1 cellular context compared by ENCODE assay signal in the genomic region with DNA sequence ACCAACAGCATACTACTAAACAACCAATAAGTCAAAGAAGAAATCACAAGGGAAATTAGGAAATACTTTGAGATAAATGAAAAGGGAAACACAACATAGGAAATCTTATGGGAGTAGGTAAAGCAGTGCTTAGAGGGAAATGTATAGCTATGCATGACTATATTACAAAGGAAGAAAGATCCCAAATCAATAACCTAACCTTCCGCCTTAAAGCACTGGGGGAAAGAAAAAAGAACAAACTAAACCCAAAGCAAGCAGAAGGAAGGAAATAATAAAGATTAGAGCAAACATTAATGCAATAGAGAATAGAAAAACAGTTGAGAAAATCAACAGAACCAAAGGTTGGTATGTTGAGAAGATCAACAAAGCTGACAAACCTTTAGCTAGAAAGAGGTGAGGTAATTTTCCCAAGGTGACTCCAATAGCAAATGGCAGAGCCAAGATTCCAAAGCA.
TF ChIP-seq lines count a peak whose summit lies in the region.

No MANE protein-coding gene starts in this region.

TF ChIP-seq in HepG2, 621 proteins besides CTCF, POLR2A, EP300 and RAD21 (continued from another document and continues in another):
- TF ChIP-seq, protein P1, sequence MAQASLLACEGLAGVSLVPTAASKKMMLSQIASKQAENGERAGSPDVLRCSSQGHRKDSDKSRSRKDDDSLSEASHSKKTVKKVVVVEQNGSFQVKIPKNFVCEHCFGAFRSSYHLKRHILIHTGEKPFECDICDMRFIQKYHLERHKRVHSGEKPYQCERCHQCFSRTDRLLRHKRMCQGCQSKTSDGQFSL (CRISPR knock-in tag; IDR thresholded peaks at IDR 0.05) = no peak
- peak; percentile 55 for TF ChIP-seq CREM (IDR thresholded peaks at IDR 0.05)
- no peak for TF ChIP-seq CREM (CRISPR knock-in tag; IDR thresholded peaks at IDR 0.05)
- TF ChIP-seq RXRB (CRISPR knock-in tag; IDR thresholded peaks at IDR 0.05; ENCODE audit: borderline replicate concordance) = peak; percentile 60
- no peak for TF ChIP-seq PAWR (CRISPR knock-in tag; IDR thresholded peaks at IDR 0.05; ENCODE audit: borderline replicate concordance)
- TF ChIP-seq, protein P2, sequence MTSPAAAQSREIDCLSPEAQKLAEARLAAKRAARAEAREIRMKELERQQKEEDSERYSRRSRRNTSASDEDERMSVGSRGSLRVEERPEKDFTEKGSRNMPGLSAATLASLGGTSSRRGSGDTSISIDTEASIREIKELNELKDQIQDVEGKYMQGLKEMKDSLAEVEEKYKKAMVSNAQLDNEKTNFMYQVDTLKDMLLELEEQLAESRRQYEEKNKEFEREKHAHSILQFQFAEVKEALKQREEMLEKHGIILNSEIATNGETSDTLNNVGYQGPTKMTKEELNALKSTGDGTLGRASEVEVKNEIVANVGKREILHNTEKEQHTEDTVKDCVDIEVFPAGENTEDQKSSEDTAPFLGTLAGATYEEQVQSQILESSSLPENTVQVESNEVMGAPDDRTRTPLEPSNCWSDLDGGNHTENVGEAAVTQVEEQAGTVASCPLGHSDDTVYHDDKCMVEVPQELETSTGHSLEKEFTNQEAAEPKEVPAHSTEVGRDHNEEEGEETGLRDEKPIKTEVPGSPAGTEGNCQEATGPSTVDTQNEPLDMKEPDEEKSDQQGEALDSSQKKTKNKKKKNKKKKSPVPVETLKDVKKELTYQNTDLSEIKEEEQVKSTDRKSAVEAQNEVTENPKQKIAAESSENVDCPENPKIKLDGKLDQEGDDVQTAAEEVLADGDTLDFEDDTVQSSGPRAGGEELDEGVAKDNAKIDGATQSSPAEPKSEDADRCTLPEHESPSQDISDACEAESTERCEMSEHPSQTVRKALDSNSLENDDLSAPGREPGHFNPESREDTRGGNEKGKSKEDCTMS (CRISPR knock-in tag; conservative IDR thresholded peaks at IDR 0.05) = no peak
- no peak for TF ChIP-seq WIZ (CRISPR knock-in tag; IDR thresholded peaks at IDR 0.05)
- TF ChIP-seq ZNF749 (CRISPR knock-in tag; IDR thresholded peaks at IDR 0.05; ENCODE audit: borderline replicate concordance) = no peak
- TF ChIP-seq ZNF589 (CRISPR knock-in tag; conservative IDR thresholded peaks at IDR 0.05) = no peak
- TF ChIP-seq ZSCAN22 (CRISPR knock-in tag; IDR thresholded peaks at IDR 0.05) = no peak
- TF ChIP-seq, protein P3, sequence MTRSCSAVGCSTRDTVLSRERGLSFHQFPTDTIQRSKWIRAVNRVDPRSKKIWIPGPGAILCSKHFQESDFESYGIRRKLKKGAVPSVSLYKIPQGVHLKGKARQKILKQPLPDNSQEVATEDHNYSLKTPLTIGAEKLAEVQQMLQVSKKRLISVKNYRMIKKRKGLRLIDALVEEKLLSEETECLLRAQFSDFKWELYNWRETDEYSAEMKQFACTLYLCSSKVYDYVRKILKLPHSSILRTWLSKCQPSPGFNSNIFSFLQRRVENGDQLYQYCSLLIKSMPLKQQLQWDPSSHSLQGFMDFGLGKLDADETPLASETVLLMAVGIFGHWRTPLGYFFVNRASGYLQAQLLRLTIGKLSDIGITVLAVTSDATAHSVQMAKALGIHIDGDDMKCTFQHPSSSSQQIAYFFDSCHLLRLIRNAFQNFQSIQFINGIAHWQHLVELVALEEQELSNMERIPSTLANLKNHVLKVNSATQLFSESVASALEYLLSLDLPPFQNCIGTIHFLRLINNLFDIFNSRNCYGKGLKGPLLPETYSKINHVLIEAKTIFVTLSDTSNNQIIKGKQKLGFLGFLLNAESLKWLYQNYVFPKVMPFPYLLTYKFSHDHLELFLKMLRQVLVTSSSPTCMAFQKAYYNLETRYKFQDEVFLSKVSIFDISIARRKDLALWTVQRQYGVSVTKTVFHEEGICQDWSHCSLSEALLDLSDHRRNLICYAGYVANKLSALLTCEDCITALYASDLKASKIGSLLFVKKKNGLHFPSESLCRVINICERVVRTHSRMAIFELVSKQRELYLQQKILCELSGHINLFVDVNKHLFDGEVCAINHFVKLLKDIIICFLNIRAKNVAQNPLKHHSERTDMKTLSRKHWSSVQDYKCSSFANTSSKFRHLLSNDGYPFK (CRISPR knock-in tag; IDR thresholded peaks at IDR 0.05; ENCODE audit: borderline replicate concordance) = no peak
- 0 out of 2 replicates have a peak, but pooled peaks have one; percentile 43 for TF ChIP-seq ATF7 (IDR thresholded peaks at IDR 0.05)
- no peak for TF ChIP-seq ATF7 (CRISPR knock-in tag; IDR thresholded peaks at IDR 0.05)
- peak; percentile 67; the same call in 1 of the 2 replicates for TF ChIP-seq NFIC (IDR thresholded peaks at IDR 0.05; ENCODE audit: low read length)
- TF ChIP-seq, protein P4, sequence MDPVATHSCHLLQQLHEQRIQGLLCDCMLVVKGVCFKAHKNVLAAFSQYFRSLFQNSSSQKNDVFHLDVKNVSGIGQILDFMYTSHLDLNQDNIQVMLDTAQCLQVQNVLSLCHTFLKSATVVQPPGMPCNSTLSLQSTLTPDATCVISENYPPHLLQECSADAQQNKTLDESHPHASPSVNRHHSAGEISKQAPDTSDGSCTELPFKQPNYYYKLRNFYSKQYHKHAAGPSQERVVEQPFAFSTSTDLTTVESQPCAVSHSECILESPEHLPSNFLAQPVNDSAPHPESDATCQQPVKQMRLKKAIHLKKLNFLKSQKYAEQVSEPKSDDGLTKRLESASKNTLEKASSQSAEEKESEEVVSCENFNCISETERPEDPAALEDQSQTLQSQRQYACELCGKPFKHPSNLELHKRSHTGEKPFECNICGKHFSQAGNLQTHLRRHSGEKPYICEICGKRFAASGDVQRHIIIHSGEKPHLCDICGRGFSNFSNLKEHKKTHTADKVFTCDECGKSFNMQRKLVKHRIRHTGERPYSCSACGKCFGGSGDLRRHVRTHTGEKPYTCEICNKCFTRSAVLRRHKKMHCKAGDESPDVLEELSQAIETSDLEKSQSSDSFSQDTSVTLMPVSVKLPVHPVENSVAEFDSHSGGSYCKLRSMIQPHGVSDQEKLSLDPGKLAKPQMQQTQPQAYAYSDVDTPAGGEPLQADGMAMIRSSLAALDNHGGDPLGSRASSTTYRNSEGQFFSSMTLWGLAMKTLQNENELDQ (CRISPR knock-in tag; IDR thresholded peaks at IDR 0.05; ENCODE audit: borderline replicate concordance) = no peak
- TF ChIP-seq ZFAT (CRISPR knock-in tag; conservative IDR thresholded peaks at IDR 0.05) = no peak
- no peak for TF ChIP-seq ZNF552 (CRISPR knock-in tag; IDR thresholded peaks at IDR 0.05; ENCODE audit: borderline replicate concordance)
- TF ChIP-seq ESRRA (CRISPR knock-in tag; IDR thresholded peaks at IDR 0.05; ENCODE audit: low read depth) = peak; percentile 59; the same call in 1 of the 2 replicates
- TF ChIP-seq, protein P5, sequence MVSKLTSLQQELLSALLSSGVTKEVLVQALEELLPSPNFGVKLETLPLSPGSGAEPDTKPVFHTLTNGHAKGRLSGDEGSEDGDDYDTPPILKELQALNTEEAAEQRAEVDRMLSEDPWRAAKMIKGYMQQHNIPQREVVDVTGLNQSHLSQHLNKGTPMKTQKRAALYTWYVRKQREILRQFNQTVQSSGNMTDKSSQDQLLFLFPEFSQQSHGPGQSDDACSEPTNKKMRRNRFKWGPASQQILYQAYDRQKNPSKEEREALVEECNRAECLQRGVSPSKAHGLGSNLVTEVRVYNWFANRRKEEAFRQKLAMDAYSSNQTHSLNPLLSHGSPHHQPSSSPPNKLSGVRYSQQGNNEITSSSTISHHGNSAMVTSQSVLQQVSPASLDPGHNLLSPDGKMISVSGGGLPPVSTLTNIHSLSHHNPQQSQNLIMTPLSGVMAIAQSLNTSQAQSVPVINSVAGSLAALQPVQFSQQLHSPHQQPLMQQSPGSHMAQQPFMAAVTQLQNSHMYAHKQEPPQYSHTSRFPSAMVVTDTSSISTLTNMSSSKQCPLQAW (CRISPR knock-in tag; IDR thresholded peaks at IDR 0.05) = no peak
- TF ChIP-seq YEATS4 (CRISPR knock-in tag; IDR thresholded peaks at IDR 0.05; ENCODE audit: borderline replicate concordance) = no peak
- 0 out of 2 replicates have a peak, but pooled peaks have one; percentile 45 for TF ChIP-seq ZNF383 (CRISPR knock-in tag; IDR thresholded peaks at IDR 0.05; ENCODE audit: borderline replicate concordance)
- 0 out of 2 replicates have a peak, but pooled peaks have one; percentile 24 for TF ChIP-seq POGZ (CRISPR knock-in tag; IDR thresholded peaks at IDR 0.05)
- TF ChIP-seq CBX1 (IDR thresholded peaks at IDR 0.05; ENCODE audit: low read depth) = no peak
- TF ChIP-seq ONECUT2 (CRISPR knock-in tag; IDR thresholded peaks at IDR 0.05) = peak; percentile 84
- TF ChIP-seq MTF2 (CRISPR knock-in tag; IDR thresholded peaks at IDR 0.05; ENCODE audit: borderline replicate concordance) = no peak
- no peak for TF ChIP-seq PRMT3 (CRISPR knock-in tag; IDR thresholded peaks at IDR 0.05; ENCODE audit: borderline replicate concordance, low read depth)
- TF ChIP-seq ZNF468 (CRISPR knock-in tag; IDR thresholded peaks at IDR 0.05) = no peak
- TF ChIP-seq, protein P6, sequence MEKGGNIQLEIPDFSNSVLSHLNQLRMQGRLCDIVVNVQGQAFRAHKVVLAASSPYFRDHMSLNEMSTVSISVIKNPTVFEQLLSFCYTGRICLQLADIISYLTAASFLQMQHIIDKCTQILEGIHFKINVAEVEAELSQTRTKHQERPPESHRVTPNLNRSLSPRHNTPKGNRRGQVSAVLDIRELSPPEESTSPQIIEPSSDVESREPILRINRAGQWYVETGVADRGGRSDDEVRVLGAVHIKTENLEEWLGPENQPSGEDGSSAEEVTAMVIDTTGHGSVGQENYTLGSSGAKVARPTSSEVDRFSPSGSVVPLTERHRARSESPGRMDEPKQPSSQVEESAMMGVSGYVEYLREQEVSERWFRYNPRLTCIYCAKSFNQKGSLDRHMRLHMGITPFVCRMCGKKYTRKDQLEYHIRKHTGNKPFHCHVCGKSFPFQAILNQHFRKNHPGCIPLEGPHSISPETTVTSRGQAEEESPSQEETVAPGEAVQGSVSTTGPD (CRISPR knock-in tag; IDR thresholded peaks at IDR 0.05) = no peak
- peak; percentile 58; the same call in 1 of the 2 replicates for TF ChIP-seq CEBPG (CRISPR knock-in tag; IDR thresholded peaks at IDR 0.05)
- TF ChIP-seq JARID2 (CRISPR knock-in tag; IDR thresholded peaks at IDR 0.05; ENCODE audit: insufficient replicate concordance) = no peak
- no peak for TF ChIP-seq ZNF326 (CRISPR knock-in tag; IDR thresholded peaks at IDR 0.05; ENCODE audit: borderline replicate concordance)
- TF ChIP-seq, protein P7, sequence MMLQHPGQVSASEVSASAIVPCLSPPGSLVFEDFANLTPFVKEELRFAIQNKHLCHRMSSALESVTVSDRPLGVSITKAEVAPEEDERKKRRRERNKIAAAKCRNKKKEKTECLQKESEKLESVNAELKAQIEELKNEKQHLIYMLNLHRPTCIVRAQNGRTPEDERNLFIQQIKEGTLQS (CRISPR knock-in tag; IDR thresholded peaks at IDR 0.05) = 0 out of 2 replicates have a peak, but pooled peaks have one; percentile 18
- no peak for TF ChIP-seq SOX13 (IDR thresholded peaks at IDR 0.05)
- peak in 1 of 2 experiments; percentile 78; a peak in 1 of 4 replicates for TF ChIP-seq SOX13 (CRISPR knock-in tag; conservative IDR thresholded peaks at IDR 0.05 in 1 of 2, IDR thresholded peaks at IDR 0.05 in 1 of 2)
- TF ChIP-seq, protein P8, sequence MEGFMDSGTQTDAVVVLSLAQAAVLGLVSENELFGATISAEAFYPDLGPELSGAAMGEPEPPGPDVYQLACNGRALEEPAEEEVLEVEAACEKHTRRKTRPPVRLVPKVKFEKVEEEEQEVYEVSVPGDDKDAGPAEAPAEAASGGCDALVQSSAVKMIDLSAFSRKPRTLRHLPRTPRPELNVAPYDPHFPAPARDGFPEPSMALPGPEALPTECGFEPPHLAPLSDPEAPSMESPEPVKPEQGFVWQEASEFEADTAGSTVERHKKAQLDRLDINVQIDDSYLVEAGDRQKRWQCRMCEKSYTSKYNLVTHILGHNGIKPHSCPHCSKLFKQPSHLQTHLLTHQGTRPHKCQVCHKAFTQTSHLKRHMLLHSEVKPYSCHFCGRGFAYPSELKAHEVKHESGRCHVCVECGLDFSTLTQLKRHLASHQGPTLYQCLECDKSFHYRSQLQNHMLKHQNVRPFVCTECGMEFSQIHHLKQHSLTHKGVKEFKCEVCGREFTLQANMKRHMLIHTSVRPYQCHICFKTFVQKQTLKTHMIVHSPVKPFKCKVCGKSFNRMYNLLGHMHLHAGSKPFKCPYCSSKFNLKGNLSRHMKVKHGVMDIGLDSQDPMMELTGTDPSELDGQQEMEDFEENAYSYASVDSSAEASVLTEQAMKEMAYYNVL (CRISPR knock-in tag; IDR thresholded peaks at IDR 0.05; ENCODE audit: borderline replicate concordance) = peak; percentile 71; the same call in 1 of the 2 replicates
- TF ChIP-seq ZFP41 (CRISPR knock-in tag; IDR thresholded peaks at IDR 0.05; ENCODE audit: borderline replicate concordance) = no peak
- peak; percentile 63 for TF ChIP-seq RARA (CRISPR knock-in tag; IDR thresholded peaks at IDR 0.05)
- TF ChIP-seq NR2F6 (IDR thresholded peaks at IDR 0.05) = peak; percentile 39; the same call in 1 of the 2 replicates
- TF ChIP-seq NR2F6 (CRISPR knock-in tag; IDR thresholded peaks at IDR 0.05) = 0 out of 2 replicates have a peak, but pooled peaks have one; percentile 13
- TF ChIP-seq ZNF354B (CRISPR knock-in tag; IDR thresholded peaks at IDR 0.05) = no peak
- no peak for TF ChIP-seq ZNF556 (CRISPR knock-in tag; IDR thresholded peaks at IDR 0.05; ENCODE audit: borderline replicate concordance)
- TF ChIP-seq ZNF33A (CRISPR knock-in tag; IDR thresholded peaks at IDR 0.05; ENCODE audit: borderline replicate concordance) = no peak
- peak; percentile 44; the same call in 1 of the 2 replicates for TF ChIP-seq BCL6 (CRISPR knock-in tag; IDR thresholded peaks at IDR 0.05)
- 0 out of 2 replicates have a peak, but pooled peaks have one; percentile 10 for TF ChIP-seq ZMYM2 (CRISPR knock-in tag; IDR thresholded peaks at IDR 0.05)
- no peak for TF ChIP-seq GPN1 (CRISPR knock-in tag; IDR thresholded peaks at IDR 0.05; ENCODE audit: borderline replicate concordance)
- no peak for TF ChIP-seq REXO4 (CRISPR knock-in tag; IDR thresholded peaks at IDR 0.05; ENCODE audit: borderline replicate concordance)
- TF ChIP-seq ZNF674 (CRISPR knock-in tag; IDR thresholded peaks at IDR 0.05; ENCODE audit: low read depth) = no peak
- no peak for TF ChIP-seq HNRNPK (IDR thresholded peaks at IDR 0.05; ENCODE audit: low read depth, low read length, poor library complexity, severe bottlenecking)
- TF ChIP-seq ATAD3A (CRISPR knock-in tag; IDR thresholded peaks at IDR 0.05) = no peak
- TF ChIP-seq MED1 (CRISPR knock-in tag; IDR thresholded peaks at IDR 0.05) = peak; percentile 60
- TF ChIP-seq ZNF180 (CRISPR knock-in tag; IDR thresholded peaks at IDR 0.05; ENCODE audit: borderline replicate concordance, low read depth) = no peak
